In the genomic region with DNA sequence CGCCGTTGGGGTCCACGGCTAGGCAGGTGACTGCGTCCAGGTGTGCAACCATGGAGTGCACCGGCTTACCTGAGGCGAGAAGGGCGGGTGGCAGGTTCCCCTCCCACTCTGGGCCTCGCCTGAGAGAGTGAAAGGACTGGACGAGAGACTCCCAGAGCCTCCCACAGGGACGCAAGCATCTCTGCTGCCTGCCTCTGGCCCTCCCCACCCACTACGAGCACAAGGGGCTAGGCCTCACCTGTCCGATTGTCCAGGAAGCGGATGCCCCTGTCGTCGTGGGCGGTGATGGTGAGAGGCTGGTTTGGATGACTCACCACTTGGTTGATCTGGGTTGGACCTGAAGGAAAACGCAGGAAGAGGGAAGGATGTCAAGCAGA, we compare ENCODE assay signal across 19 cellular contexts. TPM values are rescaled to one million over a fixed set of nuclear protein-coding genes. Genes with fewer than 3 reads are reported as not detected.
DNase-seq lines count a peak whose midpoint lies in the region; ATAC-seq and TF ChIP-seq lines count a peak whose summit lies in the region.
"Had no signal": no experiment of that assay in that cellular context is flagged by ENCODE, and none has a peak within 500 bp of the region (broad histone marks: within the 10 kb centered on the region; RNA-seq: fewer than 3 reads in every experiment).

No MANE protein-coding gene starts in this region.

- no peaks in the 10 kb centered on the region for H3K9me3 Mint-ChIP-seq in activated T-cell treated with anti-CD3 and anti-CD28 coated beads, Interleukin-2, amount 50 U/mL, for 72 hours
- H3K9me3 Mint-ChIP-seq in activated T-cell treated with anti-CD3 and anti-CD28 coated beads, Interleukin-2, amount 50 U/mL, for 4 hours: no peaks in the 10 kb centered on the region
- no peaks in the 10 kb centered on the region for H3K9me3 Mint-ChIP-seq in endothelial cell (ENCODE audit: unreplicated experiment)
- no peaks in the 10 kb centered on the region for H3K9me3 Mint-ChIP-seq in stimulated activated memory B cell treated with anti-CD40 and anti-IgM and Interleukin-4, amounts not matched to agents 10 μg/mL and 1 μg/mL and 100 μg/mL, for 72 hours
- H3K9me3 Mint-ChIP-seq: activated CD4-positive, alpha-beta memory T cell treated with anti-CD3 and anti-CD28 coated beads, Interleukin-2, amount 10 ng/mL, durations not matched to agents 7 days and 5 days; activated naive CD8-positive, alpha-beta T cell treated with anti-CD3 and anti-CD28 coated beads, Interleukin-2, amount 10 ng/mL, durations not matched to agents 7 days and 5 days; CD4-positive, CD25-positive, alpha-beta regulatory T cell had no signal

- no peak for ATAC-seq in activated T-cell treated with anti-CD3 and anti-CD28 coated beads, Interleukin-2, amount 50 U/mL, for 72 hours (replicated peaks in 1 of 2)
- no peak for ATAC-seq in activated T-cell treated with anti-CD3 and anti-CD28 coated beads, Interleukin-2, amount 50 U/mL, for 4 hours
- no peak for ATAC-seq in T-helper 17 cell
- no peak for ATAC-seq in stimulated activated memory B cell treated with anti-CD40 and anti-IgM and Interleukin-4, amounts not matched to agents 10 μg/mL and 1 μg/mL and 100 μg/mL, for 72 hours

- intact Hi-C loops in posterior vena cava (cut with DNase I): loop anchor here in 1 of 2 donors (10.0 kb wide), 1 partner anchor 107 kb away; no protein-coding TSS in a partner anchor

- H3K36me3 Mint-ChIP-seq in activated T-cell treated with anti-CD3 and anti-CD28 coated beads, Interleukin-2, amount 50 U/mL, for 72 hours (ENCODE audit: insufficient read depth in 2 of 2): peaks cover 6 to 13% of the 10 kb centered on the region in 2 donors
- peaks cover 31% of the 10 kb centered on the region for H3K36me3 Mint-ChIP-seq in activated T-cell treated with anti-CD3 and anti-CD28 coated beads, Interleukin-2, amount 50 U/mL, for 4 hours (ENCODE audit: insufficient read depth)
- peaks cover 2% of the 10 kb centered on the region for H3K36me3 Mint-ChIP-seq in T-helper 17 cell (ENCODE audit: low read depth)
- H3K36me3 Mint-ChIP-seq in endothelial cell (ENCODE audit: low read depth, unreplicated experiment): peaks cover 26% of the 10 kb centered on the region
- peaks cover 58% of the 10 kb centered on the region for H3K36me3 Mint-ChIP-seq in stimulated activated memory B cell treated with anti-CD40 and anti-IgM and Interleukin-4, amounts not matched to agents 10 μg/mL and 1 μg/mL and 100 μg/mL, for 72 hours

- no peaks in the 10 kb centered on the region for H3K27me3 Mint-ChIP-seq in activated T-cell treated with anti-CD3 and anti-CD28 coated beads, Interleukin-2, amount 50 U/mL, for 72 hours (ENCODE audit: low read depth)
- H3K27me3 Mint-ChIP-seq in activated T-cell treated with anti-CD3 and anti-CD28 coated beads, Interleukin-2, amount 50 U/mL, for 4 hours (ENCODE audit: low read depth): no peaks in the 10 kb centered on the region
- H3K27me3 Mint-ChIP-seq in T-helper 17 cell: no peaks in the 10 kb centered on the region
- H3K27me3 Mint-ChIP-seq in endothelial cell (ENCODE audit: unreplicated experiment): peaks cover 19% of the 10 kb centered on the region
- no peaks in the 10 kb centered on the region for H3K27me3 Mint-ChIP-seq in stimulated activated memory B cell treated with anti-CD40 and anti-IgM and Interleukin-4, amounts not matched to agents 10 μg/mL and 1 μg/mL and 100 μg/mL, for 72 hours
- H3K27me3 Mint-ChIP-seq: activated CD4-positive, alpha-beta memory T cell treated with anti-CD3 and anti-CD28 coated beads, Interleukin-2, amount 10 ng/mL, durations not matched to agents 7 days and 5 days; activated naive CD8-positive, alpha-beta T cell treated with anti-CD3 and anti-CD28 coated beads, Interleukin-2, amount 10 ng/mL, durations not matched to agents 7 days and 5 days; CD4-positive, CD25-positive, alpha-beta regulatory T cell had no signal

- no peak for DNase-seq in activated T-cell treated with anti-CD3 and anti-CD28 coated beads, Interleukin-2, amount 50 U/mL, for 72 hours
- DNase-seq in activated T-cell treated with anti-CD3 and anti-CD28 coated beads, Interleukin-2, amount 50 U/mL, for 4 hours: no peak
- DNase-seq in T-helper 17 cell: no peak
- no peak for DNase-seq in endothelial cell (ENCODE audit: low spot score)
- no peak for DNase-seq in EL
- DNase-seq in GM19240 (ENCODE audit: insufficient read length, low spot score): no peak
- DNase-seq in posterior vena cava (ENCODE audit: low spot score): no peak
- DNase-seq: activated CD4-positive, alpha-beta memory T cell treated with anti-CD3 and anti-CD28 coated beads, Interleukin-2, amount 10 ng/mL, durations not matched to agents 7 days and 5 days; activated naive CD8-positive, alpha-beta T cell treated with anti-CD3 and anti-CD28 coated beads, Interleukin-2, amount 10 ng/mL, durations not matched to agents 7 days and 5 days; CD4-positive, CD25-positive, alpha-beta regulatory T cell; DMS79 treated with DMSO at 0.1 percent for 48 hours; KG1; NCI-H1048; NCI-H2029 treated with DMSO at 0.1 percent for 48 hours; NCI-H446 treated with DMSO at 0.1 percent for 48 hours; ovary; stimulated activated CD4-positive, alpha-beta T cell treated with anti-CD3 and anti-CD28 coated beads, Interleukin-4, amount 100 ng/mL, for 1 hour; SW 1271 had no signal

- TF ChIP-seq CTCF in endothelial cell (IDR thresholded peaks at IDR 0.05; ENCODE audit: unreplicated experiment): no peak

- H3K27ac Mint-ChIP-seq in activated T-cell treated with anti-CD3 and anti-CD28 coated beads, Interleukin-2, amount 50 U/mL, for 72 hours: peak overlapping the region; percentile 22
- no peak overlapping the region for H3K27ac Mint-ChIP-seq in T-helper 17 cell
- H3K27ac Mint-ChIP-seq in endothelial cell (ENCODE audit: unreplicated experiment): peak overlapping the region; percentile 80
- peak overlapping the region; percentile 66 for H3K27ac Mint-ChIP-seq in stimulated activated memory B cell treated with anti-CD40 and anti-IgM and Interleukin-4, amounts not matched to agents 10 μg/mL and 1 μg/mL and 100 μg/mL, for 72 hours
- H3K27ac Mint-ChIP-seq: activated CD4-positive, alpha-beta memory T cell treated with anti-CD3 and anti-CD28 coated beads, Interleukin-2, amount 10 ng/mL, durations not matched to agents 7 days and 5 days; CD4-positive, CD25-positive, alpha-beta regulatory T cell had no signal

- H3K4me1 Mint-ChIP-seq in activated T-cell treated with anti-CD3 and anti-CD28 coated beads, Interleukin-2, amount 50 U/mL, for 72 hours (ENCODE audit: low read depth): peaks cover 28% of the 10 kb centered on the region
- peaks cover 32% of the 10 kb centered on the region for H3K4me1 Mint-ChIP-seq in activated T-cell treated with anti-CD3 and anti-CD28 coated beads, Interleukin-2, amount 50 U/mL, for 4 hours (ENCODE audit: low read depth)
- H3K4me1 Mint-ChIP-seq in T-helper 17 cell (peaks cover 36% of the 10 kb centered on the region), endothelial cell (ENCODE audit: unreplicated experiment) (peaks cover 27% of the 10 kb centered on the region)
- peaks cover 68% of the 10 kb centered on the region for H3K4me1 Mint-ChIP-seq in stimulated activated memory B cell treated with anti-CD40 and anti-IgM and Interleukin-4, amounts not matched to agents 10 μg/mL and 1 μg/mL and 100 μg/mL, for 72 hours

- no peaks in the 10 kb centered on the region for H3K9me3 ChIP-seq in T-helper 17 cell (ENCODE audit: control insufficient read depth, low read length, poor library complexity, severe bottlenecking)
- H3K9me3 ChIP-seq: ovary had no signal

- H3K4me3 Mint-ChIP-seq in activated T-cell treated with anti-CD3 and anti-CD28 coated beads, Interleukin-2, amount 50 U/mL, for 72 hours: no peak overlapping the region
- H3K4me3 Mint-ChIP-seq in activated T-cell treated with anti-CD3 and anti-CD28 coated beads, Interleukin-2, amount 50 U/mL, for 4 hours: no peak overlapping the region
- H3K4me3 Mint-ChIP-seq in T-helper 17 cell: peak overlapping the region; percentile 3
- H3K4me3 Mint-ChIP-seq in endothelial cell (ENCODE audit: unreplicated experiment): peak overlapping the region; percentile 52
- H3K4me3 Mint-ChIP-seq in stimulated activated memory B cell treated with anti-CD40 and anti-IgM and Interleukin-4, amounts not matched to agents 10 μg/mL and 1 μg/mL and 100 μg/mL, for 72 hours: no peak overlapping the region
- H3K4me3 Mint-ChIP-seq: activated CD4-positive, alpha-beta memory T cell treated with anti-CD3 and anti-CD28 coated beads, Interleukin-2, amount 10 ng/mL, durations not matched to agents 7 days and 5 days had no signal

RNA-seq across cellular contexts. Expression of gene PRKD2, which starts 5.1 kb away (rescaled TPM):
- 10 to 100 TPM; 82.0 to 92.9 TPM for total RNA-seq in activated T-cell treated with anti-CD3 and anti-CD28 coated beads, Interleukin-2, amount 50 U/mL, for 72 hours
- total RNA-seq in activated T-cell treated with anti-CD3 and anti-CD28 coated beads, Interleukin-2, amount 50 U/mL, for 4 hours: 10 to 100 TPM; 45.3 to 59.8 (median 58.1) TPM
- total RNA-seq in T-helper 17 cell: 100 to 1,000 TPM; 112 to 122 TPM
- total RNA-seq in endothelial cell (ENCODE audit: unreplicated experiment): 132 TPM
- 10 to 100 TPM; 25.5 to 25.6 TPM for total RNA-seq in posterior vena cava

RNA-seq across cellular contexts. Expression of gene FKRP, which starts 23.9 kb away (rescaled TPM):
- 10 to 100 TPM; 15.1 to 18.0 TPM for total RNA-seq in activated T-cell treated with anti-CD3 and anti-CD28 coated beads, Interleukin-2, amount 50 U/mL, for 72 hours
- total RNA-seq in activated T-cell treated with anti-CD3 and anti-CD28 coated beads, Interleukin-2, amount 50 U/mL, for 4 hours: 10 to 100 TPM; 26.0 to 31.2 (median 28.9) TPM
- total RNA-seq in T-helper 17 cell (10 to 100 TPM; 22.5 to 23.3 TPM), endothelial cell (ENCODE audit: unreplicated experiment) (22.7 TPM), posterior vena cava (10 to 100 TPM; 15.2 to 18.6 TPM)

RNA-seq across cellular contexts. Expression of gene STRN4, which starts 24.3 kb away (rescaled TPM):
- 10 to 100 TPM; 79.0 to 85.2 TPM for total RNA-seq in activated T-cell treated with anti-CD3 and anti-CD28 coated beads, Interleukin-2, amount 50 U/mL, for 72 hours
- 10 to 100 TPM; 91.3 to 98.0 (median 96.7) TPM for total RNA-seq in activated T-cell treated with anti-CD3 and anti-CD28 coated beads, Interleukin-2, amount 50 U/mL, for 4 hours
- total RNA-seq in T-helper 17 cell (100 to 1,000 TPM; 108 to 145 TPM), endothelial cell (ENCODE audit: unreplicated experiment) (111 TPM), posterior vena cava (10 to 100 TPM; 58.6 to 71.8 TPM)

Comparison
In these comparisons a context has a peak if more than half of its experiments do, and no peak if none do; other contexts are left out.
1. H3K4me3 Mint-ChIP-seq: peak in T-helper 17 cell (single experiment) and endothelial cell (single experiment); none in activated T-cell treated with anti-CD3 and anti-CD28 coated beads, Interleukin-2, amount 50 U/mL, for 72 hours (0 of 2), activated T-cell treated with anti-CD3 and anti-CD28 coated beads, Interleukin-2, amount 50 U/mL, for 4 hours (single experiment) and stimulated activated memory B cell treated with anti-CD40 and anti-IgM and Interleukin-4, amounts not matched to agents 10 μg/mL and 1 μg/mL and 100 μg/mL, for 72 hours (single experiment).